19 cellular contexts compared by ENCODE assay signal in the genomic region with DNA sequence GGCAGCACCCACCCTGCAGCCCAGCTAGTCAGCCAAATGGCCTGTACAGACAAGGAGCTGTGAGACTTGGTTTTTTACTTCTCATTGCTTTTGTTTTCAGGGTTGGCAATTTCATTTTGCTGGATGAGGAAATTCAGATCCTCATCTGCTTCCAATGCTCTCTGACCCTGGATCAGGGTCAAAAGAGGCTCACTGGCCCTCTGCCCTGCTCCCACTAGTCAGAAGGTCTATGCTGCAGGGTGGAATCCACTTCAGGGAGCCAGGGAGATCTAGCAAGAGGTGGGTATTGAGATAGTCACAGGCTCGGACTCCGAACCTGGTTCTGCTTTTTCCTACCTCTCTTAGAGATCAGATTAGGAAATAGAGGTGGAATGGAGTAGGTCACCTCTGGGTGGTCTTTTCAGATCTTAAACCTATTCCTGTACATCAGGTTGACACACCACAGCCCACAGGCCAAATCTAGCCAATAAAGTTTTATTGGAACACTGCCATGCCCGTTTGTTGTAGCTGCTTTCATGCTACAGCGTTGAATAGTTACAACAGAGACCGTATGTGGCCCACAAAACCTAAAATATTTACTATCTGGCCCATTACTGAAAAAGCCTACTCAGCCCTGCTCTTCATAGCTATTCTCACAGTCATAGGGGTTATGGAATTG. TPM values are rescaled to one million over a fixed set of nuclear protein-coding genes. Genes with fewer than 3 reads are reported as not detected.
DNase-seq lines count a peak whose midpoint lies in the region; ATAC-seq, FAIRE-seq and TF ChIP-seq lines count a peak whose summit lies in the region.
"Had no signal": no experiment of that assay in that cellular context is flagged by ENCODE, and none has a peak within 500 bp of the region (broad histone marks: within the 10 kb centered on the region; RNA-seq: fewer than 3 reads in every experiment).

No MANE protein-coding gene starts in this region.

- POLR2A ChIA-PET in HEK293 (lab: Yijun Ruan, JAX) (interaction anchor here (0.8 kb wide), 1 partner anchor 26 kb away, joined by 3 read pairs; a partner anchor contains a TSS), K562 (lab: Yijun Ruan, JAX) (interaction anchor here (0.6 kb wide), 1 partner anchor 112 kb away, joined by 3 read pairs; no protein-coding TSS in a partner anchor), HepG2 (lab: Yijun Ruan, JAX) (no interaction called here)

- H3K27me3 Mint-ChIP-seq in CD14-positive monocyte (ENCODE audit: low read depth in 3 of 3): peaks cover 5 to 9% (median 5%) of the 10 kb centered on the region in 3 donors
- H3K27me3 Mint-ChIP-seq in activated T-helper 17 cell treated with anti-CD3 and anti-CD28 coated beads, Interleukin-2, amount 50 U/mL, for 72 hours: peaks cover 10% of the 10 kb centered on the region

- no peaks in the 10 kb centered on the region for H3K9me1 ChIP-seq in K562 (ENCODE audit: control insufficient read depth, insufficient read depth, low read length)

- peaks cover 57% of the 10 kb centered on the region for H3K4me1 Mint-ChIP-seq in CD14-positive monocyte
- no peaks in the 10 kb centered on the region for H3K4me1 Mint-ChIP-seq in activated T-helper 17 cell treated with anti-CD3 and anti-CD28 coated beads, Interleukin-2, amount 50 U/mL, for 72 hours

- TF ChIP-seq POLR2A in K562 (conservative IDR thresholded peaks at IDR 0.05): no peak
- no peak for TF ChIP-seq POLR2A in HepG2 (IDR thresholded peaks at IDR 0.05; ENCODE audit: insufficient read depth in 1 of 2, low read depth in 2 of 2, low read length in 2 of 2)

- H3K4me3 Mint-ChIP-seq in CD14-positive monocyte: no peak overlapping the region
- H3K4me3 Mint-ChIP-seq in activated T-helper 17 cell treated with anti-CD3 and anti-CD28 coated beads, Interleukin-2, amount 50 U/mL, for 72 hours: no peak overlapping the region
- H3K4me3 Mint-ChIP-seq: CD4-positive, alpha-beta T cell had no signal

- H4K20me1 ChIP-seq in K562 (replicated peaks; ENCODE audit: control insufficient read depth, insufficient read depth, low read length) (no peaks in the 10 kb centered on the region), HepG2 (ENCODE audit: insufficient read depth, low read length) (no peaks in the 10 kb centered on the region)

- ATAC-seq in K562 (no peak), HepG2 (peak; percentile 20; the same call in 1 of the 3 replicates)
- ATAC-seq in activated T-helper 17 cell treated with anti-CD3 and anti-CD28 coated beads, Interleukin-2, amount 50 U/mL, for 72 hours (replicated peaks): no peak
- ATAC-seq: HCT116, Panc1 had no signal

- no peaks in the 10 kb centered on the region for H3K79me2 ChIP-seq in K562 (ENCODE audit: control insufficient read depth, insufficient read depth, low read length)
- H3K79me2 ChIP-seq in HepG2 (ENCODE audit: insufficient read depth, low read length): no peaks in the 10 kb centered on the region

- H3K9ac ChIP-seq in K562 (ENCODE audit: insufficient read depth in 1 of 2, low read depth in 2 of 2, low read length in 2 of 2) (no peak overlapping the region), HepG2 (ENCODE audit: insufficient read depth, low read depth, low read length) (no peak overlapping the region)

- in situ Hi-C loops in K562 (cut with MboI) (no loop called here), HepG2 (cut with HindIII; ENCODE audit: extremely low pct_ligation_motif_present, low pct_unique_long_range_greater_than_20kb) (no loop called here)

- no peak for DNase-seq in CD14-positive monocyte (ENCODE audit: low spot score)
- DNase-seq in K562 (ENCODE audit: extremely low read depth in 1 of 4, low spot score in 3 of 4): no peak
- DNase-seq in HepG2 (ENCODE audit: low spot score): no peak
- no peak for DNase-seq in inferior parietal cortex (ENCODE audit: extremely low spot score)
- DNase-seq in stimulated activated CD4-positive, alpha-beta T cell treated with anti-CD3 and anti-CD28 coated beads, Interleukin-4, amount 100 ng/mL, for 4 hours: no peak
- DNase-seq: CD4-positive, alpha-beta T cell; GOT3; MM.1S; NCI-H1048; NCI-H1436; NCI-H2029; NCI-H345; NK-92 treated with Interleukin-12 subunit alpha and Interleukin-12 subunit beta, amount 100 ng/mL, for 24 hours had no signal

- no peaks in the 10 kb centered on the region for H3K36me3 Mint-ChIP-seq in CD14-positive monocyte
- H3K36me3 Mint-ChIP-seq in activated T-helper 17 cell treated with anti-CD3 and anti-CD28 coated beads, Interleukin-2, amount 50 U/mL, for 72 hours (ENCODE audit: low read depth): no peaks in the 10 kb centered on the region

- CTCF ChIA-PET in HEK293 (lab: Yijun Ruan, JAX) (interaction anchor here (0.5 to 0.9 kb wide), 3 partner anchors 20 to 439 kb away, joined by 3 read pairs; no protein-coding TSS in a partner anchor), K562 (lab: Yijun Ruan, JAX; ENCODE audit: low intra/inter-chr PET ratio) (no interaction called here), HepG2 (lab: Yijun Ruan, JAX; ENCODE audit: low intra/inter-chr PET ratio, low total read pairs) (no interaction called here)

- BruUV-seq in K562 (replicated peaks; lab: Mats Ljungman, UMichigan) (no TSS peak), HepG2 (replicated peaks; lab: Mats Ljungman, UMichigan) (no TSS peak)

- no peak for FAIRE-seq in K562 (lab: Jason Lieb, UNC)
- no peak for FAIRE-seq in HepG2 (lab: Jason Lieb, UNC)
- FAIRE-seq: G401.6, GM12892 had no signal

- peak overlapping the region in 6 of 7 donors; percentile 12 to 84 (median 58) for H3K27ac Mint-ChIP-seq in CD14-positive monocyte
- H3K27ac Mint-ChIP-seq in activated T-helper 17 cell treated with anti-CD3 and anti-CD28 coated beads, Interleukin-2, amount 50 U/mL, for 72 hours: no peak overlapping the region
- H3K27ac Mint-ChIP-seq: CD4-positive, alpha-beta T cell had no signal

- H3K36me3 ChIP-seq in HEK293 (ENCODE audit: control insufficient read depth in 2 of 2, insufficient read depth in 1 of 2, low read length in 2 of 2) (no peaks in the 10 kb centered on the region), K562 (ENCODE audit: control insufficient read depth, insufficient read depth, low read length) (no peaks in the 10 kb centered on the region), HepG2 (replicated peaks in 1 of 2; ENCODE audit: control insufficient read depth in 1 of 2, insufficient read depth in 2 of 2, low read length in 2 of 2) (no peaks in the 10 kb centered on the region)

- H3K27me3 ChIP-seq in K562 (ENCODE audit: control insufficient read depth in 2 of 2, insufficient read depth in 2 of 2, low read length in 2 of 2) (peaks cover 4 to 15% of the 10 kb centered on the region in 2 experiments; a peak in 4 of 5 replicates), HepG2 (ENCODE audit: control insufficient read depth in 1 of 2, insufficient read depth in 2 of 2, low read length in 2 of 2) (0 out of 5 replicates have a peak, but pooled peaks cover 0 to 11% of the 10 kb centered on the region in 2 experiments)

- H3K4me2 ChIP-seq in K562 (ENCODE audit: insufficient read depth, low read length) (no peak overlapping the region), HepG2 (ENCODE audit: low read depth, low read length) (no peak overlapping the region)

- H2AFZ ChIP-seq in K562 (ENCODE audit: low read depth, low read length) (no peak overlapping the region), HepG2 (ENCODE audit: low read length) (no peak overlapping the region)

- H3K4me1 ChIP-seq in HEK293 (ENCODE audit: control insufficient read depth, insufficient read depth, low read length): 0 out of 2 replicates have a peak, but pooled peaks cover 3% of the 10 kb centered on the region
- no peaks in the 10 kb centered on the region for H3K4me1 ChIP-seq in K562 (replicated peaks in 1 of 2; ENCODE audit: control insufficient read depth in 2 of 2, insufficient read depth in 2 of 2, low read length in 2 of 2)
- peaks cover 45% of the 10 kb centered on the region for H3K4me1 ChIP-seq in HepG2 (ENCODE audit: insufficient read depth, low read length)

- no peak for TF ChIP-seq CTCF in CD14-positive monocyte (IDR thresholded peaks at IDR 0.05)
- TF ChIP-seq CTCF in HEK293 (tag by site-specific recombination; IDR thresholded peaks at IDR 0.05): no peak
- TF ChIP-seq CTCF in K562 (IDR thresholded peaks at IDR 0.05 in 2 of 3, conservative IDR thresholded peaks at IDR 0.05 in 1 of 3; ENCODE audit: insufficient read depth in 2 of 3, low read depth in 1 of 3, low read length in 3 of 3): no peak
- no peak for TF ChIP-seq CTCF in HepG2 (CRISPR knock-in tag; IDR thresholded peaks at IDR 0.05)

- intact Hi-C loops in CD14-positive monocyte (cut with micrococcal nuclease) (no loop called here), K562 (cut with micrococcal nuclease) (no loop called here), HepG2 (cut with micrococcal nuclease; ENCODE audit: unreplicated experiment) (no loop called here)

- H3K9me3 ChIP-seq in HEK293 (ENCODE audit: control insufficient read depth, insufficient read depth, low read depth, low read length): no peaks in the 10 kb centered on the region
- no peaks in the 10 kb centered on the region for H3K9me3 ChIP-seq in K562 (replicated peaks; ENCODE audit: control insufficient read depth, insufficient read depth, low read depth, low read length)
- no peaks in the 10 kb centered on the region for H3K9me3 ChIP-seq in HepG2 (ENCODE audit: low read length)

- no peak for TF ChIP-seq EP300 in K562 (IDR thresholded peaks at IDR 0.05; ENCODE audit: low read length)
- TF ChIP-seq EP300 in HepG2 (IDR thresholded peaks at IDR 0.05; ENCODE audit: low read depth in 2 of 2, low read length in 2 of 2): no peak
- TF ChIP-seq EP300 in HepG2 (CRISPR knock-in tag; IDR thresholded peaks at IDR 0.05; ENCODE audit: borderline replicate concordance): no peak

- H3K27ac ChIP-seq in HEK293 (ENCODE audit: extremely low read depth, low read depth, low read length) (no peak overlapping the region), K562 (ENCODE audit: extremely low read depth, low read depth, low read length) (no peak overlapping the region), HepG2 (ENCODE audit: extremely low read length, insufficient read depth, low read length) (no peak overlapping the region)

- 4% methylated on average over 5 of the region's 5 CpGs for WGBS in K562 (ENCODE audit: insufficient coverage, low coverage, missing lambda C conversion rate)
- WGBS in HepG2 (ENCODE audit: low lambda C conversion rate): 0% methylated on average over 3 of the region's 5 CpGs

- H3K4me3 ChIP-seq in HEK293 (ENCODE audit: low read depth, low read length) (no peak overlapping the region), K562 (no peak overlapping the region), HepG2 (replicated peaks in 1 of 3; ENCODE audit: insufficient read depth in 1 of 3, low read depth in 2 of 3, low read length in 3 of 3) (no peak overlapping the region)

- TF ChIP-seq RAD21 in K562 (CRISPR knock-in tag; conservative IDR thresholded peaks at IDR 0.05 in 1 of 2, IDR thresholded peaks at IDR 0.05 in 1 of 2) (no peak), HepG2 (CRISPR knock-in tag; IDR thresholded peaks at IDR 0.05) (no peak)

- peaks cover 0 to under 1% (median 0%) of the 10 kb centered on the region in 7 donors for H3K9me3 Mint-ChIP-seq in CD14-positive monocyte
- H3K9me3 Mint-ChIP-seq in activated T-helper 17 cell treated with anti-CD3 and anti-CD28 coated beads, Interleukin-2, amount 50 U/mL, for 72 hours: no peaks in the 10 kb centered on the region
- H3K9me3 Mint-ChIP-seq: CD4-positive, alpha-beta T cell had no signal

RNA-seq across cellular contexts. Expression of a gene that starts 26.4 kb away (rescaled TPM):
- polyA plus RNA-seq in CD14-positive monocyte: 10 to 100 TPM; 24.0 to 24.3 TPM
- total RNA-seq in K562 (2011; cell fraction: chromatin; rRNA removed; ENCODE audit: low replicate concordance): 2.8 and 8.7 TPM in 2 replicates
- total RNA-seq in K562 (2011; cell fraction: nucleolus; rRNA removed): 1.7 and 2.2 TPM in 2 replicates
- total RNA-seq in K562 (2011; cell fraction: nucleoplasm; rRNA removed): 4.0 and 5.0 TPM in 2 replicates
- 6.5 and 8.2 TPM in 2 replicates for total RNA-seq in K562 (2014; rRNA removed)
- 12.3 and 13.3 TPM in 2 replicates for total RNA-seq in K562 (2014; rRNA removed; fragmentation: Illumina TruSeq; extraction: Trizol)
- 10.4 and 11.3 TPM in 2 replicates for total RNA-seq in K562 (2015; rRNA removed; fragmentation: Illumina TruSeq; extraction: Trizol)
- 10.0 and 10.2 TPM in 2 replicates for total RNA-seq in K562 (2021)
- 3.0 and 4.6 TPM in 2 replicates for polyA plus RNA-seq in K562 (2011; rRNA removed)
- 2.0 and 2.9 TPM in 2 replicates for polyA plus RNA-seq in K562 (2011; cell fraction: cytosol; rRNA removed)
- polyA plus RNA-seq in K562 (2011; cell fraction: nucleus; rRNA removed): 1.5 and 2.2 TPM in 2 replicates
- 8.0 and 34.3 TPM in 2 replicates for polyA plus RNA-seq in K562 (2012)
- 10.9 and 11.3 TPM in 2 replicates for polyA plus RNA-seq in K562 (2014; fragmentation: Illumina TruSeq; extraction: Trizol)
- polyA plus RNA-seq in K562 (2014; fragmentation: Nextera tagmentation; extraction: Ambion mirVana): 10 to 100 TPM; 10.0 to 12.0 TPM
- polyA plus RNA-seq in K562 (2014; rRNA removed): 10.6 and 11.0 TPM in 2 replicates
- 5.2 and 6.8 TPM in 2 replicates for polyA minus RNA-seq in K562 (2011; rRNA and poly(A)+ RNA removed)
- polyA minus RNA-seq in K562 (2011; cell fraction: cytosol; rRNA and poly(A)+ RNA removed): 1.1 and 3.0 TPM in 2 replicates
- polyA minus RNA-seq in K562 (2011; cell fraction: nucleus; rRNA and poly(A)+ RNA removed): 1.9 and 2.4 TPM in 2 replicates
- 11.0 and 12.9 TPM in 2 replicates for total RNA-seq in HepG2 (2016; rRNA removed; fragmentation: Illumina TruSeq; extraction: Trizol)
- 7.1 and 9.3 TPM in 2 replicates for total RNA-seq in HepG2 (2016; cell fraction: cytosol; rRNA removed; fragmentation: Illumina TruSeq; extraction: Trizol; ENCODE audit: low read depth)
- 10.3 and 12.5 TPM in 2 replicates for total RNA-seq in HepG2 (2016; cell fraction: insoluble cytoplasmic fraction; rRNA removed; fragmentation: Illumina TruSeq; extraction: Trizol)
- 8.0 and 10.0 TPM in 2 replicates for total RNA-seq in HepG2 (2016; cell fraction: membrane; rRNA removed; fragmentation: Illumina TruSeq; extraction: Trizol)
- 14.9 and 15.9 TPM in 2 replicates for total RNA-seq in HepG2 (2016; cell fraction: nucleus; rRNA removed; fragmentation: Illumina TruSeq; extraction: Trizol)
- polyA plus RNA-seq in HepG2 (2011; rRNA removed): 21.4 and 23.4 TPM in 2 replicates
- polyA plus RNA-seq in HepG2 (2011; cell fraction: cytosol; rRNA removed): 10.4 and 19.7 TPM in 2 replicates
- polyA plus RNA-seq in HepG2 (2011; cell fraction: nucleus; rRNA removed): 10.7 and 13.6 TPM in 2 replicates
- polyA plus RNA-seq in HepG2 (2012): 13.7 TPM in 2 replicates
- 3.3 and 5.1 TPM in 2 replicates for polyA plus RNA-seq in HepG2 (2016; cell fraction: cytosol; fragmentation: Illumina TruSeq; extraction: Trizol; ENCODE audit: low read depth)
- 9.0 and 10.0 TPM in 2 replicates for polyA plus RNA-seq in HepG2 (2016; cell fraction: insoluble cytoplasmic fraction; fragmentation: Illumina TruSeq; extraction: Trizol; ENCODE audit: low read depth)
- 3.6 and 6.6 TPM in 2 replicates for polyA plus RNA-seq in HepG2 (2016; cell fraction: membrane; fragmentation: Illumina TruSeq; extraction: Trizol; ENCODE audit: low read depth)
- polyA plus RNA-seq in HepG2 (2016; cell fraction: nucleus; fragmentation: Illumina TruSeq; extraction: Trizol; ENCODE audit: insufficient read depth, low read depth): 14.1 and 14.8 TPM in 2 replicates
- 10.1 and 13.0 TPM in 2 replicates for polyA minus RNA-seq in HepG2 (2011; rRNA and poly(A)+ RNA removed; ENCODE audit: low replicate concordance)
- 25.0 and 28.1 TPM in 2 replicates for polyA minus RNA-seq in HepG2 (2011; cell fraction: cytosol; rRNA and poly(A)+ RNA removed)
- 38.9 and 47.0 TPM in 2 replicates for polyA minus RNA-seq in HepG2 (2011; cell fraction: nucleus; rRNA and poly(A)+ RNA removed)
- total RNA-seq in activated T-helper 17 cell treated with anti-CD3 and anti-CD28 coated beads, Interleukin-2, amount 50 U/mL, for 72 hours: 1 to 10 TPM; 3.8 to 5.0 TPM
